In genomic region chr1:221810406-221810805, GRCh38 we compare ENCODE assay signal across 15 cellular contexts.
DNase-seq lines count a peak whose midpoint lies in the region; ATAC-seq, FAIRE-seq and TF ChIP-seq lines count a peak whose summit lies in the region.
"Had no signal": no experiment of that assay in that cellular context is flagged by ENCODE, and none has a peak within 500 bp of the region (broad histone marks: within the 10 kb centered on the region; RNA-seq: fewer than 3 reads in every experiment).

No MANE protein-coding gene starts in this region.

- no peaks in the 10 kb centered on the region for H3K36me3 ChIP-seq in CD4-positive, alpha-beta memory T cell (ENCODE audit: insufficient read depth, low read length)
- H3K36me3 ChIP-seq in brain microvascular endothelial cell (replicated peaks) (no peaks in the 10 kb centered on the region), kidney (ENCODE audit: control insufficient read depth in 1 of 2, insufficient read depth in 2 of 2, low read length in 2 of 2) (no peaks in the 10 kb centered on the region)
- H3K36me3 ChIP-seq: upper lobe of left lung had no signal

- intact Hi-C loops in CD4-positive, alpha-beta memory T cell (cut with micrococcal nuclease), result no loop called here
- intact Hi-C loops in right cardiac atrium (cut with DNase I) (no loop called here), kidney (cut with DNase I) (no loop called here)

- H3K27me3 Mint-ChIP-seq in CD4-positive, alpha-beta memory T cell, result no peaks in the 10 kb centered on the region
- no peaks in the 10 kb centered on the region for H3K27me3 Mint-ChIP-seq in memory B cell

- no peak overlapping the region for H3K4me3 ChIP-seq in CD4-positive, alpha-beta memory T cell (ENCODE audit: low read length in 2 of 2)
- H3K4me3 ChIP-seq in brain microvascular endothelial cell (ENCODE audit: low read depth, low read length) (no peak overlapping the region), right cardiac atrium (ENCODE audit: low read length) (no peak overlapping the region), kidney (ENCODE audit: low read length in 2 of 2) (no peak overlapping the region)
- H3K4me3 ChIP-seq: hepatocyte, upper lobe of left lung had no signal

- in situ Hi-C loops in brain microvascular endothelial cell (cut with HindIII; ENCODE audit: low pct_ligation_motif_present, low sequenced_read_pairs), result no loop called here

- peaks cover 22 to 36% (median 26%) of the 10 kb centered on the region in 4 donors for H3K4me1 Mint-ChIP-seq in CD4-positive, alpha-beta memory T cell
- peaks cover 36% of the 10 kb centered on the region for H3K4me1 Mint-ChIP-seq in memory B cell

- WGBS in right cardiac atrium, result 82% methylated on average over 2 of the region's 2 CpGs

- no peak overlapping the region for H3K9ac ChIP-seq in kidney (ENCODE audit: low read length in 2 of 2)

- H3K27ac Mint-ChIP-seq in CD4-positive, alpha-beta memory T cell, result peak overlapping the region in 4 of 7 donors; percentile 0 to 77 (median 68)
- H3K27ac Mint-ChIP-seq in memory B cell, result peak overlapping the region; percentile 91

- H3K27ac ChIP-seq in CD4-positive, alpha-beta memory T cell (ENCODE audit: low read depth, low read length), result no peak overlapping the region
- H3K27ac ChIP-seq in brain microvascular endothelial cell, result no peak overlapping the region
- no peak overlapping the region for H3K27ac ChIP-seq in right cardiac atrium (ENCODE audit: low read length)
- no peak overlapping the region for H3K27ac ChIP-seq in kidney (ENCODE audit: low read depth in 2 of 2, low read length in 2 of 2)
- H3K27ac ChIP-seq: hepatocyte had no signal

- H3K4me1 ChIP-seq in CD4-positive, alpha-beta memory T cell (ENCODE audit: insufficient read depth, low read length), result peaks cover 11% of the 10 kb centered on the region
- H3K4me1 ChIP-seq in right cardiac atrium (ENCODE audit: control insufficient read depth, insufficient read depth, low read length) (no peaks in the 10 kb centered on the region), kidney (ENCODE audit: control insufficient read depth in 1 of 2, insufficient read depth in 1 of 2, low read depth in 1 of 2, low read length in 2 of 2) (no peaks in the 10 kb centered on the region)

- no peak for DNase-seq in CD4-positive, alpha-beta memory T cell
- peak; percentile 92 for DNase-seq in HT1080 (ENCODE audit: low read depth)
- DNase-seq in brain microvascular endothelial cell, result peak; percentile 71
- DNase-seq in memory B cell (ENCODE audit: low spot score in 2 of 2), result no peak
- no peak for DNase-seq in CD1c-positive myeloid dendritic cell (ENCODE audit: extremely low spot score)
- no peak for DNase-seq in right cardiac atrium
- no peak for DNase-seq in kidney
- DNase-seq: COR-L47, midbrain, NCI-H1417 treated with DMSO at 0.1 percent for 48 hours, T1000, upper lobe of left lung had no signal

- H3K9me3 ChIP-seq in CD4-positive, alpha-beta memory T cell (ENCODE audit: control insufficient read depth in 1 of 2, low read length in 2 of 2), result no peaks in the 10 kb centered on the region
- H3K9me3 ChIP-seq in right cardiac atrium (ENCODE audit: control insufficient read depth, low read length) (no peaks in the 10 kb centered on the region), kidney (ENCODE audit: control insufficient read depth in 1 of 2, low read length in 2 of 2) (peaks cover 0 to 3% of the 10 kb centered on the region in 2 donors)
- H3K9me3 ChIP-seq: upper lobe of left lung had no signal

- no peaks in the 10 kb centered on the region for H3K36me3 Mint-ChIP-seq in CD4-positive, alpha-beta memory T cell
- H3K36me3 Mint-ChIP-seq in memory B cell, result no peaks in the 10 kb centered on the region

- no peak for FAIRE-seq in kidney (lab: Jason Lieb, UNC)
- FAIRE-seq: colon had no signal

- CTCF ChIA-PET in CD4-positive, alpha-beta memory T cell (lab: Charles Lee; ENCODE audit: partially characterized antibody), result interaction anchor here (0.9 to 1.6 kb wide), 2 partner anchors 19 to 29 kb away, joined by 3 to 5 read pairs; no protein-coding TSS in a partner anchor

- ATAC-seq in memory B cell (ENCODE audit: low read depth) (no peak), GM18907 (IDR thresholded peaks at IDR 0.05; ENCODE audit: unreplicated experiment) (no peak), right cardiac atrium (no peak)

- TF ChIP-seq CTCF in brain microvascular endothelial cell (IDR thresholded peaks at IDR 0.05; ENCODE audit: low read depth, low read length, missing control alignments) (no peak), kidney (IDR thresholded peaks at IDR 0.05; ENCODE audit: borderline replicate concordance, extremely low read depth, insufficient read depth) (no peak)

- H3K27me3 ChIP-seq in CD4-positive, alpha-beta memory T cell (ENCODE audit: insufficient read depth, low read length), result no peaks in the 10 kb centered on the region
- no peaks in the 10 kb centered on the region for H3K27me3 ChIP-seq in brain microvascular endothelial cell (replicated peaks)
- H3K27me3 ChIP-seq in right cardiac atrium (ENCODE audit: control insufficient read depth, insufficient read depth), result no peaks in the 10 kb centered on the region
- H3K27me3 ChIP-seq: hepatocyte, upper lobe of left lung had no signal

- peak overlapping the region in 3 of 8 donors; percentile 28 to 77 (median 39) for H3K4me3 Mint-ChIP-seq in CD4-positive, alpha-beta memory T cell
- no peak overlapping the region for H3K4me3 Mint-ChIP-seq in memory B cell

- POLR2A ChIA-PET in CD4-positive, alpha-beta memory T cell (lab: Charles Lee; ENCODE audit: partially characterized antibody), result no interaction called here

- H3K9me3 Mint-ChIP-seq in CD4-positive, alpha-beta memory T cell, result peaks cover 0 to 3% (median 0%) of the 10 kb centered on the region in 8 donors
- H3K9me3 Mint-ChIP-seq in memory B cell, result no peaks in the 10 kb centered on the region

Comparison
In these comparisons a context has a peak if more than half of its experiments do, and no peak if none do; other contexts are left out.
1. DNase-seq: peak in HT1080 (single experiment) and brain microvascular endothelial cell (single experiment); none in CD4-positive, alpha-beta memory T cell (0 of 5), memory B cell (0 of 2), CD1c-positive myeloid dendritic cell (single experiment), right cardiac atrium (0 of 3) and kidney (single experiment).